Comparison of ENCODE assay signal across 1 cellular context in the genomic region with DNA sequence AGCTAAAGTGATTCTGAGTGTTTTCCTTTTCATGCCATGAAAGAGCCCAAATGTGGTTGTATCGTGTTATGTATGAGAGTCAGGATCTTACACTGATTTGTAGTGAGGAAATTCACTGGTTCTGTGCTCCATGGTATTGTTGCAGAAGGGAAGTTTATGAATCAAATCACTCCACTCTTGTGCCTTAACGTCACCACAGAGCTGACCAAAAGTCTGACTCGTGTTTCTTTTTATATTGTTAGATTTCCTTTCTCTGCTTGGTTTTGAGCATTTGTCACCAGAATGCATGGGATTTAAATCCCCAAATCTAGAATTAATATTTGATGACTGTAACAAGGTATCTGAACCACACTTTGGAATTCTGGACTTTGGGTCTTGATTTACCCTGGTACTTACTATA.
TF ChIP-seq lines count a peak whose summit lies in the region.

No MANE protein-coding gene starts in this region.

TF ChIP-seq in IMR-90, 13 proteins besides CTCF, POLR2A, EP300 and RAD21 (continued from another document):
- TF ChIP-seq CEBPB (IDR thresholded peaks at IDR 0.05; ENCODE audit: low read depth, low read length): no peak
- TF ChIP-seq MXI1 (IDR thresholded peaks at IDR 0.05; ENCODE audit: borderline replicate concordance, low read depth, low read length): no peak
- TF ChIP-seq FOS (IDR thresholded peaks at IDR 0.05; ENCODE audit: low read depth, low read length): no peak
- no peak for TF ChIP-seq MAFK (IDR thresholded peaks at IDR 0.05; ENCODE audit: low read depth, low read length)
